In genomic region chr2:96687266-96687665, GRCh38 we compare ENCODE assay signal across 1 cellular context.
TF ChIP-seq lines count a peak whose summit lies in the region.

No MANE protein-coding gene starts in this region.

TF ChIP-seq in WTC11, 78 proteins besides CTCF, POLR2A, EP300 and RAD21 (continued from another document):
- TF ChIP-seq AFF4 (CRISPR knock-in tag; IDR thresholded peaks at IDR 0.05; ENCODE audit: borderline replicate concordance) (no peak), MLX (CRISPR knock-in tag; IDR thresholded peaks at IDR 0.05) (no peak), ZNF671 (CRISPR knock-in tag; IDR thresholded peaks at IDR 0.05) (no peak), ELF4 (CRISPR knock-in tag; IDR thresholded peaks at IDR 0.05; ENCODE audit: low read depth) (no peak), E2F1 (CRISPR knock-in tag; IDR thresholded peaks at IDR 0.05) (no peak), GRHL2 (CRISPR knock-in tag; IDR thresholded peaks at IDR 0.05; ENCODE audit: insufficient replicate concordance, severe bottlenecking) (no peak), ESRRA (CRISPR knock-in tag; IDR thresholded peaks at IDR 0.05; ENCODE audit: borderline replicate concordance) (no peak), CBFB (CRISPR knock-in tag; IDR thresholded peaks at IDR 0.05; ENCODE audit: low read depth) (no peak), SP1 (CRISPR knock-in tag; conservative IDR thresholded peaks at IDR 0.05) (no peak), ZNF416 (CRISPR knock-in tag; IDR thresholded peaks at IDR 0.05) (no peak), HMGXB4 (CRISPR knock-in tag; IDR thresholded peaks at IDR 0.05) (no peak), ERG (CRISPR knock-in tag; IDR thresholded peaks at IDR 0.05) (no peak), ZNF425 (CRISPR knock-in tag; conservative IDR thresholded peaks at IDR 0.05) (no peak), SMAD3 (CRISPR knock-in tag; IDR thresholded peaks at IDR 0.05; ENCODE audit: borderline replicate concordance) (no peak), TCF7 (CRISPR knock-in tag; IDR thresholded peaks at IDR 0.05; ENCODE audit: low read depth) (no peak)
